1 cellular context compared by ENCODE assay signal in genomic region chr4:2065106-2065930, GRCh38.
TF ChIP-seq lines count a peak whose summit lies in the region.

No MANE protein-coding gene starts in this region.

TF ChIP-seq in H1, 55 proteins besides CTCF, POLR2A, EP300 and RAD21:
- TF ChIP-seq CHD1 (IDR thresholded peaks at IDR 0.05; ENCODE audit: low read depth, low read length) (no peak), NRF1 (IDR thresholded peaks at IDR 0.05; ENCODE audit: low read depth, low read length) (no peak), POLR2AphosphoS5 (IDR thresholded peaks at IDR 0.05; ENCODE audit: low read depth, low read length) (no peak), CHD2 (IDR thresholded peaks at IDR 0.05; ENCODE audit: low read length) (no peak)
